ENCODE assay signal across 25 cellular contexts in the genomic region with DNA sequence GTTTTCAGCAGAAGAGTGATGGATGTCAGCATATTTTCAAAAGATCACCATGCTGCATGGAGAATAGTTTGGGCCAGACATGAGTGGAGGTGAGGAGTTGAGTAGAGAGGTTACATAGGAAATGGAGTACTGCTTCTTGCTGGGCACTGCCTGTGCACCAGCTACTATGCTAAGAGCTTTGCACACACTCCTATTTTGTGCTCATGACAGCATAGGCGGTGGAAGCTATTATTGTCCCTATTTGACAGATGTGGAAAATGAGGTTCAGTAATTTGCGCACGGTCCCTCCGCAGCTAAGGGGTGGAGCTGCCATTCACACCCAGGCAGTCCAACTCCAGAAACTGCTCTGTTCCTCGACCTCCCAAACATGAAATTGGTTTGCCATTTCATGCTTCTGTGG.
A peak's percentile ranks its signal among the peaks of the same experiment; 100 is the strongest.
DNase-seq lines count a peak whose midpoint lies in the region; ATAC-seq, FAIRE-seq and TF ChIP-seq lines count a peak whose summit lies in the region.
"Had no signal": no experiment of that assay in that cellular context is flagged by ENCODE, and none has a peak within 500 bp of the region (broad histone marks: within the 10 kb centered on the region; RNA-seq: fewer than 3 reads in every experiment).

No MANE protein-coding gene starts in this region.

- H3K27me3 ChIP-seq in bronchial epithelial cell (ENCODE audit: control insufficient read depth, insufficient read depth, low read length) (no peaks in the 10 kb centered on the region), heart left ventricle (no peaks in the 10 kb centered on the region), right cardiac atrium (ENCODE audit: control insufficient read depth, insufficient read depth) (no peaks in the 10 kb centered on the region), skeletal muscle tissue (ENCODE audit: control insufficient read depth in 3 of 3, insufficient read depth in 3 of 3, low read length in 3 of 3) (no peaks in the 10 kb centered on the region), smooth muscle cell (ENCODE audit: low read depth) (no peaks in the 10 kb centered on the region)
- H3K27me3 ChIP-seq: BLaER1 treated with 17β-estradiol and CSF1 and Interleukin-3, amounts not matched to agents 10 nM and 100 nM; SJSA1 had no signal

- TF ChIP-seq POLR2A in heart left ventricle (IDR thresholded peaks at IDR 0.05) = no peak

- H2AFZ ChIP-seq in smooth muscle cell (ENCODE audit: low read depth) = no peak overlapping the region
- H2AFZ ChIP-seq: GM23248 had no signal

- H3K9me3 ChIP-seq in heart left ventricle (no peaks in the 10 kb centered on the region), right cardiac atrium (ENCODE audit: control insufficient read depth, low read length) (no peaks in the 10 kb centered on the region), skeletal muscle tissue (ENCODE audit: control insufficient read depth in 3 of 3, low read length in 3 of 3) (no peaks in the 10 kb centered on the region), smooth muscle cell (replicated peaks; ENCODE audit: low read depth) (no peaks in the 10 kb centered on the region)
- H3K9me3 ChIP-seq: A549, SJSA1 had no signal

- H3F3A ChIP-seq in smooth muscle cell (ENCODE audit: low read depth) = no peaks in the 10 kb centered on the region

- H4K20me1 ChIP-seq in smooth muscle cell (ENCODE audit: low read depth) = no peaks in the 10 kb centered on the region
- H4K20me1 ChIP-seq: BLaER1 treated with 17β-estradiol and CSF1 and Interleukin-3, amounts not matched to agents 10 nM and 100 nM had no signal

- TF ChIP-seq CTCF in bronchial epithelial cell (IDR thresholded peaks at IDR 0.05; ENCODE audit: insufficient read depth, low read length, severe bottlenecking) = no peak
- no peak for TF ChIP-seq CTCF in heart left ventricle (IDR thresholded peaks at IDR 0.05)
- no peak for TF ChIP-seq CTCF in smooth muscle cell (IDR thresholded peaks at IDR 0.05; ENCODE audit: borderline replicate concordance, insufficient read depth, poor library complexity, severe bottlenecking)

- no peaks in the 10 kb centered on the region for H3K36me3 ChIP-seq in bronchial epithelial cell (ENCODE audit: control insufficient read depth, insufficient read depth, low read length)
- H3K36me3 ChIP-seq in heart left ventricle = peaks cover 0 to 17% (median 0%) of the 10 kb centered on the region in 9 donors
- H3K36me3 ChIP-seq in skeletal muscle tissue (ENCODE audit: control insufficient read depth in 3 of 3, insufficient read depth in 3 of 3, low read length in 3 of 3) = peaks cover 4 to 16% (median 16%) of the 10 kb centered on the region in 3 donors
- no peaks in the 10 kb centered on the region for H3K36me3 ChIP-seq in smooth muscle cell (ENCODE audit: low read depth)
- H3K36me3 ChIP-seq: BLaER1 treated with 17β-estradiol and CSF1 and Interleukin-3, amounts not matched to agents 10 nM and 100 nM; SJSA1 had no signal

- H3K4me1 ChIP-seq in heart left ventricle (peaks cover 0 to 40% (median 24%) of the 10 kb centered on the region in 12 donors), right cardiac atrium (ENCODE audit: control insufficient read depth, insufficient read depth, low read length) (peaks cover 13% of the 10 kb centered on the region), skeletal muscle tissue (ENCODE audit: control insufficient read depth in 3 of 3, insufficient read depth in 3 of 3, low read length in 3 of 3) (peaks cover 42 to 70% (median 48%) of the 10 kb centered on the region in 3 donors), smooth muscle cell (ENCODE audit: low read depth) (no peaks in the 10 kb centered on the region)
- H3K4me1 ChIP-seq: A549, SJSA1 had no signal

- H3K4me2 ChIP-seq in smooth muscle cell = no peak overlapping the region
- H3K4me2 ChIP-seq: A549 had no signal

- H3K27ac ChIP-seq in heart left ventricle = peak overlapping the region; percentile 58 to 88 (median 79)
- peak overlapping the region; percentile 78 for H3K27ac ChIP-seq in right cardiac atrium (ENCODE audit: low read length)
- peak overlapping the region; percentile 83 for H3K27ac ChIP-seq in skeletal muscle tissue (ENCODE audit: low read depth, low read length)
- H3K27ac ChIP-seq in smooth muscle cell (ENCODE audit: low read depth) = no peak overlapping the region
- H3K27ac ChIP-seq: A549; BLaER1 treated with 17β-estradiol and CSF1 and Interleukin-3, amounts not matched to agents 10 nM and 100 nM; GM23248; SJSA1 had no signal

- DNase-seq in bronchial epithelial cell (ENCODE audit: low read depth) (no peak), heart left ventricle (peak in 1 of 5 donors; percentile 38), right cardiac atrium (no peak), smooth muscle cell (lab: John Stamatoyannopoulos, UW; ENCODE audit: unreplicated experiment) (no peak)
- DNase-seq in stimulated activated naive CD4-positive, alpha-beta T cell (lab: John Stamatoyannopoulos, UW) = no peak
- DNase-seq: AML-193; CD4-positive, alpha-beta T cell; GM23248; H7; Karpas-422; NCI-H1092 treated with DMSO at 0.1 percent for 48 hours; NCI-H1436; NCI-H1930; NCI-H446 treated with DMSO at 0.1 percent for 48 hours; NCI-H526; NCI-H82; NK-92 treated with Interleukin-12 subunit alpha and Interleukin-12 subunit beta, amount 100 ng/mL, for 24 hours; PC-3 had no signal

- WGBS in heart left ventricle, 4 donors = 61 to 72% (median 70%) methylated on average over 5 of the region's 5 CpGs
- 77% methylated on average over 5 of the region's 5 CpGs for WGBS in right cardiac atrium
- 94% methylated on average over 5 of the region's 5 CpGs for WGBS in smooth muscle cell (ENCODE audit: low lambda C conversion rate)

- H3K4me3 ChIP-seq in bronchial epithelial cell (ENCODE audit: low read depth, low read length) (no peak overlapping the region), heart left ventricle (no peak overlapping the region), right cardiac atrium (ENCODE audit: low read length) (no peak overlapping the region), skeletal muscle tissue (ENCODE audit: low read length in 3 of 3) (peak overlapping the region in 2 of 3 donors; percentile 6 to 31), smooth muscle cell (no peak overlapping the region)
- H3K4me3 ChIP-seq: A549; BLaER1 treated with 17β-estradiol and CSF1 and Interleukin-3, amounts not matched to agents 10 nM and 100 nM; GM23248; SJSA1 had no signal

- peak; percentile 86 for FAIRE-seq in bronchial epithelial cell (lab: Jason Lieb, UNC)
- FAIRE-seq: A549, D721Med, HepG2 had no signal

- ATAC-seq in heart left ventricle (peak; percentile 13 to 51 (median 24)), right cardiac atrium (no peak), HG02588 (IDR thresholded peaks at IDR 0.05; ENCODE audit: unreplicated experiment) (no peak)
- ATAC-seq: A549, HepG2, PC-3 had no signal

- intact Hi-C loops in heart left ventricle (cut with DNase I) = loop anchor here in 3 of 10 donors (5.0 to 10.0 kb wide), 3 partner anchors 66 to 178 kb away; a partner anchor contains a TSS
- intact Hi-C loops in right cardiac atrium (cut with DNase I) = no loop called here

- no peaks in the 10 kb centered on the region for H3K79me2 ChIP-seq in smooth muscle cell (ENCODE audit: low read depth)

- H3K9ac ChIP-seq in skeletal muscle tissue (ENCODE audit: low read depth in 1 of 3, low read length in 3 of 3) (peak overlapping the region; percentile 60 to 71 (median 60)), smooth muscle cell (ENCODE audit: low read depth) (no peak overlapping the region)
- H3K9ac ChIP-seq: BLaER1 treated with 17β-estradiol and CSF1 and Interleukin-3, amounts not matched to agents 10 nM and 100 nM; GM23248 had no signal

Comparison
In these comparisons a context has a peak if more than half of its experiments do, and no peak if none do; other contexts are left out.
1. ATAC-seq: peak in heart left ventricle (4 of 4); none in right cardiac atrium (0 of 2) and HG02588 (single experiment).
2. H3K4me3 ChIP-seq: peak in skeletal muscle tissue (2 of 3); none in bronchial epithelial cell (single experiment), heart left ventricle (0 of 12), right cardiac atrium (single experiment) and smooth muscle cell (single experiment).